ENCODE assay signal across 34 cellular contexts in the genomic region with DNA sequence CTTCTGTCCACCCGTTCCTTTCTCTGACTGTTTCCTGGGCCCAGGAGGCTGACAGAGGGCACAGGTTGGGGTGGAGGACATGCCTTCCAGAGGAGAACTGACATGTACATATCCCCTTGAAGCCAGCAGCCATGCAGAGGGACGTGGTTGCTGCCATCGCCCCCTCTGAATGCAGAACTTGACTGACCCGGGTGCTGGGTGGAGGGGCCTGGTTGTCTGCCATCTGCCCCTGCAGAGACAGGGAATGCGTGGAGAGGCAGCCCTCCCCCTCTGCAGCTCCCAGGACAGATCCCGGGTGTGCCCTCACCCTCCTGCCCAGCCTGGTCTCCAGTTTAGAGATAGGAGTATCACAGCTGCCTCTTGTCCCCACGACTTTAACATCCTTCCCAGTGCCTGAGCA.
"Had no signal": no experiment of that assay in that cellular context is flagged by ENCODE, and none has a peak within 500 bp of the region (broad histone marks: within the 10 kb centered on the region; RNA-seq: fewer than 3 reads in every experiment).

No MANE protein-coding gene starts in this region.

- H3K4me3 ChIP-seq: MG63 had no signal

- DNase-seq: Karpas-422, Kasumi-1, MG63, MM.1S, MV-4-11, NCI-H1048, NCI-H1092, NCI-H1092 treated with DMSO at 0.1 percent for 48 hours, NCI-H1105, NCI-H1105 treated with DMSO at 0.1 percent for 48 hours, NCI-H1417, NCI-H1417 treated with DMSO at 0.1 percent for 48 hours, NCI-H1436, NCI-H1436 treated with DMSO at 0.1 percent for 48 hours, NCI-H146, NCI-H1694, NCI-H1694 treated with DMSO at 0.1 percent for 48 hours, NCI-H187, NCI-H187 treated with DMSO at 0.1 percent for 48 hours, NCI-H1930, NCI-H2029, NCI-H2029 treated with DMSO at 0.1 percent for 48 hours, NCI-H2081, NCI-H2081 treated with DMSO at 0.1 percent for 48 hours, NCI-H2107, NCI-H2171, NCI-H2171 treated with DMSO at 0.1 percent for 48 hours, NCI-H2227 treated with DMSO at 0.1 percent for 48 hours, NCI-H226, NCI-H345, NCI-H446, NCI-H446 treated with DMSO at 0.1 percent for 48 hours, NCI-H510A, NCI-H510A treated with DMSO at 0.1 percent for 48 hours had no signal

- H3K36me3 ChIP-seq: MG63 had no signal

- H3K9me3 ChIP-seq: MG63 had no signal
